12 cellular contexts compared by ENCODE assay signal in genomic region chr14:95503365-95504134, GRCh38. TPM values are rescaled to one million over a fixed set of nuclear protein-coding genes. Genes with fewer than 3 reads are reported as not detected.
DNase-seq lines count a peak whose midpoint lies in the region; ATAC-seq, FAIRE-seq and TF ChIP-seq lines count a peak whose summit lies in the region.
"Had no signal": no experiment of that assay in that cellular context is flagged by ENCODE, and none has a peak within 500 bp of the region (broad histone marks: within the 10 kb centered on the region; RNA-seq: fewer than 3 reads in every experiment).

No MANE protein-coding gene starts in this region.

- TF ChIP-seq POLR2A in GM12892 (IDR thresholded peaks at IDR 0.05; ENCODE audit: low read depth, low read length) (no peak), suprapubic skin (IDR thresholded peaks at IDR 0.05) (no peak)

- ATAC-seq in GM19452 (IDR thresholded peaks at IDR 0.05; ENCODE audit: unreplicated experiment), result peak; percentile 45
- ATAC-seq in HG03066 (IDR thresholded peaks at IDR 0.05; ENCODE audit: low read depth, unreplicated experiment), result peak; percentile 71
- no peak for ATAC-seq in central memory CD8-positive, alpha-beta T cell (replicated peaks; ENCODE audit: extremely low read depth, poor library complexity, severe bottlenecking)
- ATAC-seq in HG02623 (IDR thresholded peaks at IDR 0.05; ENCODE audit: unreplicated experiment), result no peak

- no peak overlapping the region for H3K27ac ChIP-seq in suprapubic skin
- H3K27ac ChIP-seq: epithelial cell of prostate had no signal

- WGBS in suprapubic skin, result 82% methylated on average over 8 of the region's 8 CpGs

- no peaks in the 10 kb centered on the region for H3K9me3 ChIP-seq in suprapubic skin

- TF ChIP-seq CTCF in suprapubic skin (IDR thresholded peaks at IDR 0.05), result no peak

- peak overlapping the region; percentile 90 for H3K27ac Mint-ChIP-seq in central memory CD8-positive, alpha-beta T cell (ENCODE audit: low read depth)

- no peaks in the 10 kb centered on the region for H3K9me3 Mint-ChIP-seq in central memory CD8-positive, alpha-beta T cell
- H3K9me3 Mint-ChIP-seq: T-cell had no signal

- H3K4me1 Mint-ChIP-seq in central memory CD8-positive, alpha-beta T cell, result peaks cover 67% of the 10 kb centered on the region

- TF ChIP-seq EP300 in suprapubic skin (IDR thresholded peaks at IDR 0.05), result no peak

- no peak for DNase-seq in GM12892 (ENCODE audit: insufficient read length)
- no peak for DNase-seq in central memory CD8-positive, alpha-beta T cell (ENCODE audit: low spot score in 2 of 2)
- DNase-seq in cerebellar cortex (ENCODE audit: low spot score), result no peak
- DNase-seq in suprapubic skin (ENCODE audit: low spot score in 2 of 2), result no peak
- DNase-seq in NCI-H1092 (lab: John Stamatoyannopoulos, UW), result no peak
- DNase-seq: activated gamma-delta T cell treated with Interleukin-2 at 50 U/mL for 16 hours, NCI-H2171, T-cell had no signal

- no peak overlapping the region for H3K4me3 ChIP-seq in suprapubic skin

- H3K4me1 ChIP-seq in suprapubic skin, result peaks cover 88% of the 10 kb centered on the region

- H3K27me3 ChIP-seq in suprapubic skin, result no peaks in the 10 kb centered on the region

- H3K36me3 ChIP-seq in suprapubic skin, result no peaks in the 10 kb centered on the region

- FAIRE-seq in GM12892 (lab: Jason Lieb, UNC), result peak; percentile 38

- no peaks in the 10 kb centered on the region for H3K27me3 Mint-ChIP-seq in central memory CD8-positive, alpha-beta T cell
- H3K27me3 Mint-ChIP-seq: T-cell had no signal

- peaks cover 13% of the 10 kb centered on the region for H3K36me3 Mint-ChIP-seq in central memory CD8-positive, alpha-beta T cell (ENCODE audit: insufficient read depth)

- H3K4me3 Mint-ChIP-seq in central memory CD8-positive, alpha-beta T cell, result no peak overlapping the region

RNA-seq across cellular contexts. Expression of gene SYNE3, which starts 12.9 kb away (rescaled TPM):
- polyA plus RNA-seq in GM12892 (2012; ENCODE audit: missing spikeins), result 7.7 TPM
- total RNA-seq in suprapubic skin, result 10 to 100 TPM in 2 of 4 donors, 1 to 10 TPM in 2; 9.1 to 21.4 (median 12.8) TPM

RNA-seq across cellular contexts. Expression of gene GLRX5, which starts 31.3 kb away (rescaled TPM):
- 46.2 TPM for polyA plus RNA-seq in GM12892 (2012; ENCODE audit: missing spikeins)
- total RNA-seq in suprapubic skin, result 10 to 100 TPM; 19.8 to 42.1 (median 33.7) TPM

Comparison
In these comparisons a context has a peak if more than half of its experiments do, and no peak if none do; other contexts are left out.
1. ATAC-seq: peak in GM19452 (single experiment) and HG03066 (single experiment); none in central memory CD8-positive, alpha-beta T cell (single experiment) and HG02623 (single experiment).